ENCODE assay signal across 10 cellular contexts in genomic region chr17:39165844-39166349, GRCh38. TPM values are rescaled to one million over a fixed set of nuclear protein-coding genes. Genes with fewer than 3 reads are reported as not detected.
DNase-seq lines count a peak whose midpoint lies in the region; FAIRE-seq and TF ChIP-seq lines count a peak whose summit lies in the region.
"Had no signal": no experiment of that assay in that cellular context is flagged by ENCODE, and none has a peak within 500 bp of the region (broad histone marks: within the 10 kb centered on the region; RNA-seq: fewer than 3 reads in every experiment).

ARL5C (minus strand) TSS chr17:39166161; CDS start chr17:39165760, 401 bp downstream.

- DNase-seq in BJ (ENCODE audit: low read depth) (no peak), NB4 (ENCODE audit: low read depth) (no peak), esophagus muscularis mucosa (ENCODE audit: extremely low spot score) (no peak), NCI-H510A treated with DMSO at 0.1 percent for 48 hours (lab: John Stamatoyannopoulos, UW) (no peak), Caco-2 (no peak), RCC 7860 (ENCODE audit: low spot score) (no peak), HEK293T (ENCODE audit: extremely low spot score) (no peak)

- H3K9me3 ChIP-seq in esophagus muscularis mucosa (no peaks in the 10 kb centered on the region), neutrophil (no peaks in the 10 kb centered on the region), Caco-2 (no peaks in the 10 kb centered on the region)

- CTCF ChIA-PET in BJ (lab: Yijun Ruan, JAX) (interaction anchor here (1.2 to 4.4 kb wide), 11 partner anchors 9 to 185 kb away, joined by 6 to 73 read pairs (median 11); partner anchors contain the start of genes PLXDC1 and RPL19), Caco-2 (lab: Charles Lee) (interaction anchor here (1.5 kb wide), 1 partner anchor 9 kb away, joined by 10 read pairs; no protein-coding TSS in a partner anchor), HEK293T (lab: Yijun Ruan, JAX) (interaction anchor here (0.8 to 2.6 kb wide), 6 partner anchors 9 to 183 kb away, joined by 3 to 57 read pairs (median 4); no protein-coding TSS in a partner anchor)

- TF ChIP-seq CTCF in BJ (IDR thresholded peaks at IDR 0.05; ENCODE audit: insufficient read depth, low read depth, low read length) (no peak), NB4 (IDR thresholded peaks at IDR 0.05; ENCODE audit: low read depth, low read length) (no peak), esophagus muscularis mucosa (IDR thresholded peaks at IDR 0.05) (no peak), neutrophil (IDR thresholded peaks at IDR 0.05) (no peak), Caco-2 (IDR thresholded peaks at IDR 0.05; ENCODE audit: insufficient read depth in 1 of 2, low read depth in 1 of 2, low read length in 1 of 2, severe bottlenecking in 1 of 2, unreplicated experiment in 1 of 2) (no peak)

- peaks cover 23% of the 10 kb centered on the region for H3K4me1 Mint-ChIP-seq in Caco-2 (ENCODE audit: low read depth, unreplicated experiment)

- no TSS peak for BruUV-seq in Caco-2 (replicated peaks; lab: Mats Ljungman, UMichigan)

- H3K4me3 Mint-ChIP-seq in Caco-2 (ENCODE audit: unreplicated experiment): no peak within 1 kb of the TSS

- H3K9me3 Mint-ChIP-seq in Caco-2 (ENCODE audit: unreplicated experiment): no peaks in the 10 kb centered on the region

- TF ChIP-seq POLR2A in NB4 (IDR thresholded peaks at IDR 0.05; ENCODE audit: extremely low read depth, insufficient read length) (no peak), esophagus muscularis mucosa (IDR thresholded peaks at IDR 0.05; ENCODE audit: low read depth) (no peak)

- H3K36me3 Mint-ChIP-seq in Caco-2 (ENCODE audit: insufficient read depth, unreplicated experiment): no peaks in the 10 kb centered on the region

- H3K4me3 ChIP-seq in BJ (ENCODE audit: low read depth, low read length) (peak within 1 kb of the TSS; percentile 32), NB4 (ENCODE audit: low read depth, low read length) (peak within 1 kb of the TSS; percentile 13), esophagus muscularis mucosa (peak within 1 kb of the TSS; percentile 48 to 62 (median 59)), neutrophil (ENCODE audit: low read depth in 1 of 2, low read length in 1 of 2) (peak within 1 kb of the TSS; percentile 47 to 49), Caco-2 (ENCODE audit: low read depth, low read length) (no peak within 1 kb of the TSS)

- H3K4me1 ChIP-seq in esophagus muscularis mucosa (peaks cover 29 to 42% (median 35%) of the 10 kb centered on the region in 4 donors), neutrophil (ENCODE audit: control insufficient read depth in 1 of 2, insufficient read depth in 1 of 2, low read depth in 1 of 2, low read length in 1 of 2) (peaks cover 13 to 22% of the 10 kb centered on the region in 2 experiments), Caco-2 (peaks cover 21% of the 10 kb centered on the region)

- H3K27ac ChIP-seq in esophagus muscularis mucosa (replicated peaks in 1 of 4) (peak within 1 kb of the TSS in 3 of 4 donors; percentile 31 to 54 (median 53)), neutrophil (no peak within 1 kb of the TSS)

- 40% methylated on average over 2 of the region's 17 CpGs for WGBS in esophagus muscularis mucosa

- FAIRE-seq in RCC 7860 (lab: Jason Lieb, UNC): no peak

- H3K27ac Mint-ChIP-seq in Caco-2 (ENCODE audit: unreplicated experiment): no peak within 1 kb of the TSS

- intact Hi-C loops in esophagus muscularis mucosa (cut with DNase I): no loop called here
- intact Hi-C loops in Caco-2 (cut with micrococcal nuclease; ENCODE audit: unreplicated experiment): no loop called here

- no peaks in the 10 kb centered on the region for H3K27me3 Mint-ChIP-seq in Caco-2 (ENCODE audit: insufficient read depth, unreplicated experiment)

- H3K36me3 ChIP-seq in BJ (ENCODE audit: control insufficient read depth, insufficient read depth, low read length): no peaks in the 10 kb centered on the region
- H3K36me3 ChIP-seq in esophagus muscularis mucosa: no peaks in the 10 kb centered on the region
- H3K36me3 ChIP-seq in neutrophil: no peaks in the 10 kb centered on the region
- H3K36me3 ChIP-seq in Caco-2 (ENCODE audit: control insufficient read depth, insufficient read depth, low read length): no peaks in the 10 kb centered on the region

- TF ChIP-seq EP300 in esophagus muscularis mucosa (IDR thresholded peaks at IDR 0.05): no peak

- POLR2A ChIA-PET in BJ (lab: Charles Lee) (interaction anchor here (0.5 kb wide), 1 partner anchor 320 kb away, joined by 9 read pairs; no protein-coding TSS in a partner anchor), Caco-2 (lab: Charles Lee) (no interaction called here), HEK293T (lab: Yijun Ruan, JAX) (interaction anchor here (0.9 to 2.2 kb wide), 2 partner anchors 8 to 34 kb away, joined by 4 to 9 read pairs; partner anchors contain the start of gene RPL19)

- H3K27me3 ChIP-seq in BJ (ENCODE audit: control insufficient read depth, insufficient read depth, low read length) (peaks cover 20% of the 10 kb centered on the region), esophagus muscularis mucosa (no peaks in the 10 kb centered on the region), neutrophil (peaks cover 47% of the 10 kb centered on the region), Caco-2 (replicated peaks; ENCODE audit: control insufficient read depth, insufficient read depth, low read length) (no peaks in the 10 kb centered on the region)

TF ChIP-seq in HEK293T, 16 proteins besides CTCF, POLR2A, EP300 and RAD21:
- TF ChIP-seq FOXM1 (IDR thresholded peaks at IDR 0.05; ENCODE audit: borderline replicate concordance) (no peak), LEF1 (IDR thresholded peaks at IDR 0.05; ENCODE audit: borderline replicate concordance) (no peak), ZNF384 (IDR thresholded peaks at IDR 0.05) (no peak), SP1 (IDR thresholded peaks at IDR 0.05) (no peak), ELF4 (IDR thresholded peaks at IDR 0.05) (no peak), TARDBP (IDR thresholded peaks at IDR 0.05) (no peak), HDGF (IDR thresholded peaks at IDR 0.05; ENCODE audit: borderline replicate concordance) (no peak), SUZ12 (IDR thresholded peaks at IDR 0.05) (no peak), FOXK2 (IDR thresholded peaks at IDR 0.05) (no peak), ARNT (IDR thresholded peaks at IDR 0.05) (no peak), L3MBTL2 (conservative IDR thresholded peaks at IDR 0.05) (no peak), NFRKB (IDR thresholded peaks at IDR 0.05) (no peak), CTBP1 (IDR thresholded peaks at IDR 0.05; ENCODE audit: borderline replicate concordance) (no peak), BHLHE40 (IDR thresholded peaks at IDR 0.05; ENCODE audit: borderline replicate concordance) (no peak), FOXA1 (IDR thresholded peaks at IDR 0.05) (no peak)
- TF ChIP-seq, protein P1, sequence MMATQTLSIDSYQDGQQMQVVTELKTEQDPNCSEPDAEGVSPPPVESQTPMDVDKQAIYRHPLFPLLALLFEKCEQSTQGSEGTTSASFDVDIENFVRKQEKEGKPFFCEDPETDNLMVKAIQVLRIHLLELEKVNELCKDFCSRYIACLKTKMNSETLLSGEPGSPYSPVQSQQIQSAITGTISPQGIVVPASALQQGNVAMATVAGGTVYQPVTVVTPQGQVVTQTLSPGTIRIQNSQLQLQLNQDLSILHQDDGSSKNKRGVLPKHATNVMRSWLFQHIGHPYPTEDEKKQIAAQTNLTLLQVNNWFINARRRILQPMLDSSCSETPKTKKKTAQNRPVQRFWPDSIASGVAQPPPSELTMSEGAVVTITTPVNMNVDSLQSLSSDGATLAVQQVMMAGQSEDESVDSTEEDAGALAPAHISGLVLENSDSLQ (IDR thresholded peaks at IDR 0.05): no peak
TF ChIP-seq in HEK293T: peak in this region for 0.

RNA-seq across cellular contexts. Expression of gene ARL5C, which starts in this region (rescaled TPM):
- not detected in 2 replicates for polyA plus RNA-seq in BJ (2011; rRNA removed)
- polyA minus RNA-seq in BJ (2011; rRNA and poly(A)+ RNA removed): 0.05 and 0.10 TPM in 2 replicates
- total RNA-seq in esophagus muscularis mucosa (1 to 10 TPM in 1 of 4 donors, not detected in 3; 1.7 TPM), Caco-2 (2022) (not detected in 2 replicates)
- total RNA-seq: HT1080; T-helper 1 cell treated with Interleukin-12 subunit alpha and Interleukin-12 subunit beta and Interleukin-4 antibody, amounts not matched to agents 30 ng/mL and 1 ng/mL, for 36 hours had no signal
